Comparison of ENCODE assay signal across 3 cellular contexts in genomic region chr21:6133373-6133772, GRCh38.
DNase-seq lines count a peak whose midpoint lies in the region; ATAC-seq and TF ChIP-seq lines count a peak whose summit lies in the region.
"Not testable (repeated sequence)": the region's sequence is repeated elsewhere in the genome, so short reads cannot be mapped to it uniquely, and the experiment has no call there.

No MANE protein-coding gene starts in this region.

- DNase-seq in left lobe of liver (ENCODE audit: low spot score); psoas muscle: not testable (repeated sequence)

- H3K9me3 ChIP-seq in psoas muscle: not testable (repeated sequence)

- not testable (repeated sequence) for TF ChIP-seq CTCF in psoas muscle (IDR thresholded peaks at IDR 0.05)

- not testable (repeated sequence) for H3K36me3 ChIP-seq in psoas muscle (ENCODE audit: insufficient read depth in 1 of 2, low read depth in 1 of 2)

- H3K27me3 ChIP-seq in psoas muscle (ENCODE audit: insufficient read depth in 3 of 3, low read length in 2 of 3): not testable (repeated sequence)

- H3K4me3 ChIP-seq in psoas muscle: not testable (repeated sequence)

- peak; percentile 67 for ATAC-seq in esophagus mucosa
- ATAC-seq in left lobe of liver: peak; percentile 46
- peak; percentile 46 to 71 (median 49) for ATAC-seq in psoas muscle

- not testable (repeated sequence) for H3K4me1 ChIP-seq in psoas muscle

- WGBS in psoas muscle, 3 donors: no CpG with 5 or more reads among the region's 11 CpGs

- not testable (repeated sequence) for H3K27ac ChIP-seq in psoas muscle

- intact Hi-C loops in psoas muscle (cut with DNase I): not testable (repeated sequence)
